ENCODE assay signal across 1 cellular context in genomic region chr16:68756250-68757051, GRCh38.
TF ChIP-seq lines count a peak whose summit lies in the region.

No MANE protein-coding gene starts in this region.

TF ChIP-seq in GM12878, 131 proteins besides CTCF, POLR2A, EP300 and RAD21 (continued from another document):
- TF ChIP-seq, protein P1, sequence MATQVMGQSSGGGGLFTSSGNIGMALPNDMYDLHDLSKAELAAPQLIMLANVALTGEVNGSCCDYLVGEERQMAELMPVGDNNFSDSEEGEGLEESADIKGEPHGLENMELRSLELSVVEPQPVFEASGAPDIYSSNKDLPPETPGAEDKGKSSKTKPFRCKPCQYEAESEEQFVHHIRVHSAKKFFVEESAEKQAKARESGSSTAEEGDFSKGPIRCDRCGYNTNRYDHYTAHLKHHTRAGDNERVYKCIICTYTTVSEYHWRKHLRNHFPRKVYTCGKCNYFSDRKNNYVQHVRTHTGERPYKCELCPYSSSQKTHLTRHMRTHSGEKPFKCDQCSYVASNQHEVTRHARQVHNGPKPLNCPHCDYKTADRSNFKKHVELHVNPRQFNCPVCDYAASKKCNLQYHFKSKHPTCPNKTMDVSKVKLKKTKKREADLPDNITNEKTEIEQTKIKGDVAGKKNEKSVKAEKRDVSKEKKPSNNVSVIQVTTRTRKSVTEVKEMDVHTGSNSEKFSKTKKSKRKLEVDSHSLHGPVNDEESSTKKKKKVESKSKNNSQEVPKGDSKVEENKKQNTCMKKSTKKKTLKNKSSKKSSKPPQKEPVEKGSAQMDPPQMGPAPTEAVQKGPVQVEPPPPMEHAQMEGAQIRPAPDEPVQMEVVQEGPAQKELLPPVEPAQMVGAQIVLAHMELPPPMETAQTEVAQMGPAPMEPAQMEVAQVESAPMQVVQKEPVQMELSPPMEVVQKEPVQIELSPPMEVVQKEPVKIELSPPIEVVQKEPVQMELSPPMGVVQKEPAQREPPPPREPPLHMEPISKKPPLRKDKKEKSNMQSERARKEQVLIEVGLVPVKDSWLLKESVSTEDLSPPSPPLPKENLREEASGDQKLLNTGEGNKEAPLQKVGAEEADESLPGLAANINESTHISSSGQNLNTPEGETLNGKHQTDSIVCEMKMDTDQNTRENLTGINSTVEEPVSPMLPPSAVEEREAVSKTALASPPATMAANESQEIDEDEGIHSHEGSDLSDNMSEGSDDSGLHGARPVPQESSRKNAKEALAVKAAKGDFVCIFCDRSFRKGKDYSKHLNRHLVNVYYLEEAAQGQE (IDR thresholded peaks at IDR 0.05; ENCODE audit: low read depth, low read length) = no peak; the same call in 1 of the 2 replicates
